ENCODE assay signal across 16 cellular contexts in genomic region chr4:153099391-153100140, GRCh38.
A peak's percentile ranks its signal among the peaks of the same experiment; 100 is the strongest.
DNase-seq lines count a peak whose midpoint lies in the region; ATAC-seq, FAIRE-seq and TF ChIP-seq lines count a peak whose summit lies in the region.
"Had no signal": no experiment of that assay in that cellular context is flagged by ENCODE, and none has a peak within 500 bp of the region (broad histone marks: within the 10 kb centered on the region; RNA-seq: fewer than 3 reads in every experiment).

No MANE protein-coding gene starts in this region.

- no peaks in the 10 kb centered on the region for H3F3A ChIP-seq in Loucy (ENCODE audit: low read depth)
- H3F3A ChIP-seq in neural progenitor cell (ENCODE audit: low read depth) = no peaks in the 10 kb centered on the region

- H3K4me3 ChIP-seq in Loucy (ENCODE audit: low read length, poor library complexity, severe bottlenecking) (no peak overlapping the region), H1 (ENCODE audit: extremely low read depth in 1 of 4, insufficient read depth in 2 of 4, low read depth in 3 of 4, low read length in 4 of 4) (no peak overlapping the region), neural progenitor cell (no peak overlapping the region)
- H3K4me3 ChIP-seq: A549 had no signal

- no peaks in the 10 kb centered on the region for H4K20me1 ChIP-seq in Loucy (ENCODE audit: insufficient read depth, low read length, poor library complexity, severe bottlenecking)
- H4K20me1 ChIP-seq in H1 (replicated peaks in 1 of 2; ENCODE audit: control insufficient read depth in 1 of 2, insufficient read depth in 2 of 2, low read length in 2 of 2) = no peaks in the 10 kb centered on the region
- H4K20me1 ChIP-seq in neural progenitor cell (ENCODE audit: low read depth) = no peaks in the 10 kb centered on the region

- CTCF ChIA-PET in H1 (lab: Charles Lee; ENCODE audit: partially characterized antibody) = interaction anchor here (1.0 to 9.3 kb wide), 7 partner anchors 10 to 163 kb away, joined by 3 to 92 read pairs (median 6); partner anchors contain the start of gene FHDC1

- H3K4ac ChIP-seq in H1 (replicated peaks; ENCODE audit: insufficient read length, low read depth, low read length) = no peak overlapping the region

- intact Hi-C loops in sciatic nerve (cut with DNase I) = no loop called here

- no peaks in the 10 kb centered on the region; the same call in 1 of the 2 replicates for H3K23me2 ChIP-seq in H1 (ENCODE audit: low read depth, low read length)

- no peaks in the 10 kb centered on the region for H3K27me3 ChIP-seq in Loucy (ENCODE audit: insufficient read depth, low read length, poor library complexity, severe bottlenecking)
- no peaks in the 10 kb centered on the region for H3K27me3 ChIP-seq in H1 (replicated peaks in 1 of 4; ENCODE audit: control insufficient read depth in 3 of 4, extremely low read depth in 1 of 4, insufficient read depth in 3 of 4, low read length in 3 of 4)
- H3K27me3 ChIP-seq in neural progenitor cell = no peaks in the 10 kb centered on the region
- H3K27me3 ChIP-seq: BE2C had no signal

- no peaks in the 10 kb centered on the region for H3K9me2 ChIP-seq in Loucy (replicated peaks; ENCODE audit: low read depth, low read length)

- H3K27ac ChIP-seq in H1 (ENCODE audit: low read depth, low read length) (no peak overlapping the region), neural progenitor cell (no peak overlapping the region)
- H3K27ac ChIP-seq: A549, C4-2B had no signal

- no peak for FAIRE-seq in H1 (lab: Jason Lieb, UNC)
- FAIRE-seq: A549, H54 had no signal

- TF ChIP-seq POLR2A in H1 (IDR thresholded peaks at IDR 0.05; ENCODE audit: control extremely low read depth in 1 of 2, low read depth in 2 of 2, low read length in 2 of 2) = no peak

- H2BK15ac ChIP-seq in H1 (ENCODE audit: low read length) = no peak overlapping the region

- ATAC-seq in sciatic nerve (no peak), HG02885 (IDR thresholded peaks at IDR 0.05; ENCODE audit: poor library complexity, unreplicated experiment) (no peak)
- ATAC-seq: A549, HCT116 had no signal

- H3K56ac ChIP-seq in H1 (replicated peaks; ENCODE audit: insufficient read length, low read depth, low read length) = no peak overlapping the region

- WGBS in H1 (ENCODE audit: extremely low coverage in 1 of 2, insufficient coverage in 1 of 2, insufficient read length in 1 of 2, insufficient replicate concordance in 2 of 2, low coverage in 1 of 2, low lambda C conversion rate in 2 of 2, missing lambda C conversion rate in 1 of 2), 2 experiments = 97% methylated on average over 3 of the region's 3 CpGs; no CpG with 5 or more reads in 1 of the 2 experiments

- no peak overlapping the region for H3K18ac ChIP-seq in H1 (ENCODE audit: extremely low read depth, low read length)

- H2AK5ac ChIP-seq in H1 (ENCODE audit: low read depth, low read length) = no peak overlapping the region

- H3K4me1 ChIP-seq in Loucy (ENCODE audit: insufficient read depth, low read length, poor library complexity, severe bottlenecking) (no peaks in the 10 kb centered on the region), H1 (replicated peaks in 1 of 4; ENCODE audit: control insufficient read depth in 3 of 4, insufficient read depth in 4 of 4, low read length in 3 of 4) (no peaks in the 10 kb centered on the region), neural progenitor cell (no peaks in the 10 kb centered on the region)
- H3K4me1 ChIP-seq: A549, BE2C had no signal

- H4K5ac ChIP-seq in H1 (ENCODE audit: insufficient read length, low read depth, low read length) = no peak overlapping the region

- no peak overlapping the region for H4K91ac ChIP-seq in H1 (replicated peaks; ENCODE audit: insufficient read length, low read length)

- TF ChIP-seq CTCF in Loucy (conservative IDR thresholded peaks at IDR 0.05; ENCODE audit: low read length) = no peak
- TF ChIP-seq CTCF in H1 (IDR thresholded peaks at IDR 0.05; ENCODE audit: control extremely low read depth in 1 of 3, insufficient read depth in 1 of 3, low read depth in 1 of 3, low read length in 3 of 3) = no peak
- TF ChIP-seq CTCF in neural progenitor cell (IDR thresholded peaks at IDR 0.05) = no peak

- no peak overlapping the region for H2BK120ac ChIP-seq in H1 (replicated peaks; ENCODE audit: low read depth, low read length)

- no peaks in the 10 kb centered on the region for H3K36me3 Mint-ChIP-seq in neural progenitor cell
- H3K36me3 Mint-ChIP-seq: CD4-positive, alpha-beta memory T cell had no signal

- H2AFZ ChIP-seq in Loucy (ENCODE audit: low read length) (peak overlapping the region; percentile 61; the same call in 1 of the 2 replicates), H1 (ENCODE audit: low read length) (peak overlapping the region; percentile 77; the same call in 1 of the 2 replicates), neural progenitor cell (replicated peaks) (peak overlapping the region; percentile 52)

- no peak overlapping the region for H3K9ac ChIP-seq in Loucy (ENCODE audit: low read depth, low read length, poor library complexity, severe bottlenecking)
- H3K9ac ChIP-seq in H1 (replicated peaks in 1 of 4; ENCODE audit: extremely low read depth in 1 of 4, low read depth in 3 of 4, low read length in 3 of 4) = no peak overlapping the region
- H3K9ac ChIP-seq in neural progenitor cell = no peak overlapping the region

- H3K4me1 Mint-ChIP-seq in neural progenitor cell = peaks cover 2% of the 10 kb centered on the region
- H3K4me1 Mint-ChIP-seq: IgD-negative memory B cell had no signal

- TF ChIP-seq RAD21 in H1 (IDR thresholded peaks at IDR 0.05 in 1 of 2, conservative IDR thresholded peaks at IDR 0.05 in 1 of 2; ENCODE audit: low read depth in 2 of 2, low read length in 2 of 2) = no peak

- no peaks in the 10 kb centered on the region for H3K79me2 ChIP-seq in Loucy (ENCODE audit: insufficient read depth, low read length)
- no peaks in the 10 kb centered on the region for H3K79me2 ChIP-seq in H1 (ENCODE audit: control insufficient read depth in 1 of 2, insufficient read depth in 2 of 2, low read length in 2 of 2)
- no peaks in the 10 kb centered on the region for H3K79me2 ChIP-seq in neural progenitor cell (ENCODE audit: low read depth)

- peaks cover 5% of the 10 kb centered on the region for H3K9me3 Mint-ChIP-seq in neural progenitor cell
- H3K9me3 Mint-ChIP-seq: CD4-positive, alpha-beta memory T cell; IgD-negative memory B cell had no signal

- H3K4me3 Mint-ChIP-seq in neural progenitor cell = no peak overlapping the region
- H3K4me3 Mint-ChIP-seq: CD4-positive, alpha-beta memory T cell; IgD-negative memory B cell had no signal

- TF ChIP-seq EP300 in H1 (IDR thresholded peaks at IDR 0.05; ENCODE audit: borderline replicate concordance in 1 of 2, low read depth in 2 of 2, low read length in 2 of 2) = no peak

- POLR2A ChIA-PET in H1 (lab: Charles Lee; ENCODE audit: partially characterized antibody) = interaction anchor here (0.6 to 0.9 kb wide), 2 partner anchors 9 to 11 kb away, joined by 3 read pairs; no protein-coding TSS in a partner anchor

- no peak overlapping the region for H3K14ac ChIP-seq in H1 (ENCODE audit: insufficient read length)

- H2BK5ac ChIP-seq in H1 (ENCODE audit: low read depth, low read length) = no peak overlapping the region

- H3K9me3 ChIP-seq in Loucy (ENCODE audit: insufficient read depth, low read depth, low read length) (no peaks in the 10 kb centered on the region), H1 (ENCODE audit: insufficient read depth in 2 of 2, low read depth in 1 of 2, low read length in 1 of 2) (no peaks in the 10 kb centered on the region), neural progenitor cell (ENCODE audit: low read depth) (no peaks in the 10 kb centered on the region)
- H3K9me3 ChIP-seq: A549, BE2C had no signal

- no peaks in the 10 kb centered on the region for H3K79me1 ChIP-seq in H1 (ENCODE audit: low read depth, low read length)

- H2BK12ac ChIP-seq in H1 (ENCODE audit: low read depth, low read length) = no peak overlapping the region

- no peak overlapping the region for H3K23ac ChIP-seq in H1 (ENCODE audit: insufficient read length)

- no peaks in the 10 kb centered on the region for H3K36me3 ChIP-seq in Loucy (ENCODE audit: insufficient read depth, low read length)
- no peaks in the 10 kb centered on the region for H3K36me3 ChIP-seq in H1 (ENCODE audit: control insufficient read depth in 2 of 4, insufficient read depth in 4 of 4, low read length in 3 of 4)
- H3K36me3 ChIP-seq in neural progenitor cell = no peaks in the 10 kb centered on the region
- H3K36me3 ChIP-seq: BE2C had no signal

- no peak overlapping the region for H3K4me2 ChIP-seq in Loucy (ENCODE audit: low read depth, low read length, poor library complexity, severe bottlenecking)
- H3K4me2 ChIP-seq in H1 (ENCODE audit: insufficient read depth in 1 of 2, low read depth in 2 of 2, low read length in 2 of 2) = no peak overlapping the region
- no peak overlapping the region for H3K4me2 ChIP-seq in neural progenitor cell
- H3K4me2 ChIP-seq: A549 had no signal

- H3K27me3 Mint-ChIP-seq in neural progenitor cell (ENCODE audit: insufficient read depth, low read depth) = no peaks in the 10 kb centered on the region

- no peak overlapping the region for H3K27ac Mint-ChIP-seq in neural progenitor cell
- H3K27ac Mint-ChIP-seq: CD4-positive, alpha-beta memory T cell had no signal

- no peak overlapping the region for H4K8ac ChIP-seq in H1 (ENCODE audit: extremely low read depth, insufficient read depth, low read length)

- DNase-seq in H1 (ENCODE audit: low read depth in 1 of 2, low spot score in 2 of 2) = no peak
- DNase-seq in neural progenitor cell (ENCODE audit: low spot score) = no peak
- DNase-seq in sciatic nerve (ENCODE audit: low spot score) = peak; percentile 23
- DNase-seq in NCI-H1930 (lab: John Stamatoyannopoulos, UW) = no peak
- DNase-seq in amniotic stem cell (lab: John Stamatoyannopoulos, UW) = no peak
- DNase-seq: BE2C; CD4-positive, alpha-beta memory T cell; DMS79 treated with DMSO at 0.1 percent for 48 hours; GF-D8 had no signal

- H2BK20ac ChIP-seq in H1 (ENCODE audit: low read length) = 0 out of 2 replicates have a peak overlapping the region, but pooled peaks have one; percentile 48

TF ChIP-seq in H1, 55 proteins besides CTCF, POLR2A, EP300 and RAD21 (continues in another document):
- TF ChIP-seq TEAD4 (IDR thresholded peaks at IDR 0.05; ENCODE audit: low read depth, low read length) = no peak
- TF ChIP-seq CHD1 (IDR thresholded peaks at IDR 0.05; ENCODE audit: low read depth, low read length) = no peak
- TF ChIP-seq ATF2 (IDR thresholded peaks at IDR 0.05; ENCODE audit: low read length) = no peak
- no peak for TF ChIP-seq EGR1 (IDR thresholded peaks at IDR 0.05; ENCODE audit: borderline replicate concordance, low read depth, low read length)
- TF ChIP-seq SRF (IDR thresholded peaks at IDR 0.05; ENCODE audit: low read depth, low read length) = no peak
